Comparison of ENCODE assay signal across 1 cellular context in the genomic region with DNA sequence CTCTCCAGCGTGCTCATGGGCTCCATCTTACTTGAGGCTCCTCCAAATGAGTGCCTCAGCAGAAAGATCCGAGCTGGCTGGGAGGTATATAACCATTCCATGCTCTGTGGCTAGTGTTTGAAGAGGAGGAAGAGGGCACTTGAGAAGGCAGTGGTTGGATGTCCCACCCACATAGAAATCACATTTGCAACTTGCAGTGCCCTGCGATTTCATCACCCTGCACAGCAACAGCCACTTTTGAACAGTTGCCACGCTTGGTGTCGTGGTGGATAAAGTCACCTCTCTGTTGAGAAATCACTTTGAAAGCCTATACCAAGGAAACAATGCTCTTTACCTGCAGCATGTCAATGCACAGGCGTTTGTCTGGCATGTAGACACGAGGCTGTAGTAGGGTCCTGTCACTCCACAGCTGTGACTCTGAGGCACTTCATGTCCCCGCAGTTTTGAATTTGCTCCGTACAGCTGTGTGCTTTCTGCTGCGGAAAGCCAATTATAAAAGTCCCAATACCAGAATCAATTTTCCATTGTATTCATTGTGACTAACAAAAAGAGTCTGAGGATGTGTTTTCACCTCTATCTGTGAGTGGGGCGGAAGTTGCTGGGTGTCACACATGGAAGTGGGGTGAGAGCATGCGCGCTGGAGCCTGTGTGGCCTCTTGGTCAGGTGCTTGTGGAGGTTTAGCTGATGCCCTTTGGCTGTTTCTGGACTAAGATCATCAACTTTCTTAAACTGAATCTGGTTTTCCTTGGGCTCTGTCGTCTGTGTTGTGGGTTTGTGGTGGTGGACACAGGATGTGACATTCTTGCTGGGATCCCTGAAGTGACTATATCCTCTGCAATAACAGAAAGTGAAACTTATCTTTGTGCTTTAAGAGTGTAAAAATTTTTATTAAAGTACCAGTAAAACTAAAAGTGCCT.
TF ChIP-seq lines count a peak whose summit lies in the region.

No MANE protein-coding gene starts in this region.

TF ChIP-seq in K562, 482 proteins besides CTCF, POLR2A, EP300 and RAD21 (continues in another document):
- no peak for TF ChIP-seq PHB2 (IDR thresholded peaks at IDR 0.05; ENCODE audit: low read depth)
- TF ChIP-seq, protein P1, sequence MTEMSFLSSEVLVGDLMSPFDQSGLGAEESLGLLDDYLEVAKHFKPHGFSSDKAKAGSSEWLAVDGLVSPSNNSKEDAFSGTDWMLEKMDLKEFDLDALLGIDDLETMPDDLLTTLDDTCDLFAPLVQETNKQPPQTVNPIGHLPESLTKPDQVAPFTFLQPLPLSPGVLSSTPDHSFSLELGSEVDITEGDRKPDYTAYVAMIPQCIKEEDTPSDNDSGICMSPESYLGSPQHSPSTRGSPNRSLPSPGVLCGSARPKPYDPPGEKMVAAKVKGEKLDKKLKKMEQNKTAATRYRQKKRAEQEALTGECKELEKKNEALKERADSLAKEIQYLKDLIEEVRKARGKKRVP (CRISPR knock-in tag; IDR thresholded peaks at IDR 0.05), result 0 out of 2 replicates have a peak, but pooled peaks have one; percentile 16
- TF ChIP-seq ZNF408 (CRISPR knock-in tag; IDR thresholded peaks at IDR 0.05; ENCODE audit: low read depth), result no peak
- no peak for TF ChIP-seq ADNP (tag; IDR thresholded peaks at IDR 0.05)
- TF ChIP-seq, protein P2, sequence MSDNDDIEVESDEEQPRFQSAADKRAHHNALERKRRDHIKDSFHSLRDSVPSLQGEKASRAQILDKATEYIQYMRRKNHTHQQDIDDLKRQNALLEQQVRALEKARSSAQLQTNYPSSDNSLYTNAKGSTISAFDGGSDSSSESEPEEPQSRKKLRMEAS (CRISPR knock-in tag; IDR thresholded peaks at IDR 0.05), result peak; percentile 37; the same call in 1 of the 2 replicates
- no peak for TF ChIP-seq COPS2 (conservative IDR thresholded peaks at IDR 0.05)
- TF ChIP-seq, protein P3, sequence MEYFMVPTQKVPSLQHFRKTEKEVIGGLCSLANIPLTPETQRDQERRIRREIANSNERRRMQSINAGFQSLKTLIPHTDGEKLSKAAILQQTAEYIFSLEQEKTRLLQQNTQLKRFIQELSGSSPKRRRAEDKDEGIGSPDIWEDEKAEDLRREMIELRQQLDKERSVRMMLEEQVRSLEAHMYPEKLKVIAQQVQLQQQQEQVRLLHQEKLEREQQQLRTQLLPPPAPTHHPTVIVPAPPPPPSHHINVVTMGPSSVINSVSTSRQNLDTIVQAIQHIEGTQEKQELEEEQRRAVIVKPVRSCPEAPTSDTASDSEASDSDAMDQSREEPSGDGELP (CRISPR knock-in tag; IDR thresholded peaks at IDR 0.05; ENCODE audit: borderline replicate concordance), result peak; percentile 26; the same call in 1 of the 2 replicates
- TF ChIP-seq, protein P4, sequence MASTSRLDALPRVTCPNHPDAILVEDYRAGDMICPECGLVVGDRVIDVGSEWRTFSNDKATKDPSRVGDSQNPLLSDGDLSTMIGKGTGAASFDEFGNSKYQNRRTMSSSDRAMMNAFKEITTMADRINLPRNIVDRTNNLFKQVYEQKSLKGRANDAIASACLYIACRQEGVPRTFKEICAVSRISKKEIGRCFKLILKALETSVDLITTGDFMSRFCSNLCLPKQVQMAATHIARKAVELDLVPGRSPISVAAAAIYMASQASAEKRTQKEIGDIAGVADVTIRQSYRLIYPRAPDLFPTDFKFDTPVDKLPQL (IDR thresholded peaks at IDR 0.05; ENCODE audit: extremely low read depth, insufficient read length), result no peak
- TF ChIP-seq, protein P5, sequence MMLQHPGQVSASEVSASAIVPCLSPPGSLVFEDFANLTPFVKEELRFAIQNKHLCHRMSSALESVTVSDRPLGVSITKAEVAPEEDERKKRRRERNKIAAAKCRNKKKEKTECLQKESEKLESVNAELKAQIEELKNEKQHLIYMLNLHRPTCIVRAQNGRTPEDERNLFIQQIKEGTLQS (IDR thresholded peaks at IDR 0.05), result peak; percentile 56; the same call in 1 of the 2 replicates
- TF ChIP-seq, protein P5 (CRISPR knock-in tag; conservative IDR thresholded peaks at IDR 0.05), result no peak
- TF ChIP-seq HLTF (IDR thresholded peaks at IDR 0.05), result no peak
- TF ChIP-seq HMG20A (CRISPR knock-in tag; conservative IDR thresholded peaks at IDR 0.05), result no peak
- TF ChIP-seq LCOR (CRISPR knock-in tag; IDR thresholded peaks at IDR 0.05), result no peak
- no peak for TF ChIP-seq SNRNP70 (optimal IDR thresholded peaks at IDR 0.05; ENCODE audit: low read depth, low read length)
- TF ChIP-seq, protein P6, sequence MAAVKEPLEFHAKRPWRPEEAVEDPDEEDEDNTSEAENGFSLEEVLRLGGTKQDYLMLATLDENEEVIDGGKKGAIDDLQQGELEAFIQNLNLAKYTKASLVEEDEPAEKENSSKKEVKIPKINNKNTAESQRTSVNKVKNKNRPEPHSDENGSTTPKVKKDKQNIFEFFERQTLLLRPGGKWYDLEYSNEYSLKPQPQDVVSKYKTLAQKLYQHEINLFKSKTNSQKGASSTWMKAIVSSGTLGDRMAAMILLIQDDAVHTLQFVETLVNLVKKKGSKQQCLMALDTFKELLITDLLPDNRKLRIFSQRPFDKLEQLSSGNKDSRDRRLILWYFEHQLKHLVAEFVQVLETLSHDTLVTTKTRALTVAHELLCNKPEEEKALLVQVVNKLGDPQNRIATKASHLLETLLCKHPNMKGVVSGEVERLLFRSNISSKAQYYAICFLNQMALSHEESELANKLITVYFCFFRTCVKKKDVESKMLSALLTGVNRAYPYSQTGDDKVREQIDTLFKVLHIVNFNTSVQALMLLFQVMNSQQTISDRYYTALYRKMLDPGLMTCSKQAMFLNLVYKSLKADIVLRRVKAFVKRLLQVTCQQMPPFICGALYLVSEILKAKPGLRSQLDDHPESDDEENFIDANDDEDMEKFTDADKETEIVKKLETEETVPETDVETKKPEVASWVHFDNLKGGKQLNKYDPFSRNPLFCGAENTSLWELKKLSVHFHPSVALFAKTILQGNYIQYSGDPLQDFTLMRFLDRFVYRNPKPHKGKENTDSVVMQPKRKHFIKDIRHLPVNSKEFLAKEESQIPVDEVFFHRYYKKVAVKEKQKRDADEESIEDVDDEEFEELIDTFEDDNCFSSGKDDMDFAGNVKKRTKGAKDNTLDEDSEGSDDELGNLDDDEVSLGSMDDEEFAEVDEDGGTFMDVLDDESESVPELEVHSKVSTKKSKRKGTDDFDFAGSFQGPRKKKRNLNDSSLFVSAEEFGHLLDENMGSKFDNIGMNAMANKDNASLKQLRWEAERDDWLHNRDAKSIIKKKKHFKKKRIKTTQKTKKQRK (IDR thresholded peaks at IDR 0.05; ENCODE audit: borderline replicate concordance, low read depth, low read length), result no peak
- TF ChIP-seq SP1 (CRISPR knock-in tag; IDR thresholded peaks at IDR 0.05), result no peak
- no peak for TF ChIP-seq BDP1 (IDR thresholded peaks at IDR 0.05; ENCODE audit: insufficient read depth, insufficient read length)
- no peak for TF ChIP-seq FOXM1 (IDR thresholded peaks at IDR 0.05; ENCODE audit: low read depth)
- no peak for TF ChIP-seq FOXM1 (CRISPR knock-in tag; IDR thresholded peaks at IDR 0.05; ENCODE audit: low read depth)
- peak; percentile 39; the same call in 1 of the 2 replicates for TF ChIP-seq RBFOX2 (IDR thresholded peaks at IDR 0.05; ENCODE audit: low read depth, low read length)
- no peak for TF ChIP-seq FIP1L1 (IDR thresholded peaks at IDR 0.05; ENCODE audit: low read depth, low read length, poor library complexity, severe bottlenecking)
- 0 out of 2 replicates have a peak, but pooled peaks have one; percentile 31 for TF ChIP-seq POLR2H (tag; IDR thresholded peaks at IDR 0.05; ENCODE audit: low read depth)
- no peak for TF ChIP-seq IFI16 (CRISPR knock-in tag; IDR thresholded peaks at IDR 0.05)
- TF ChIP-seq CHD2 (IDR thresholded peaks at IDR 0.05; ENCODE audit: low read depth, low read length), result no peak
- TF ChIP-seq ZNF780A (CRISPR knock-in tag; IDR thresholded peaks at IDR 0.05), result no peak
- TF ChIP-seq, protein P7, sequence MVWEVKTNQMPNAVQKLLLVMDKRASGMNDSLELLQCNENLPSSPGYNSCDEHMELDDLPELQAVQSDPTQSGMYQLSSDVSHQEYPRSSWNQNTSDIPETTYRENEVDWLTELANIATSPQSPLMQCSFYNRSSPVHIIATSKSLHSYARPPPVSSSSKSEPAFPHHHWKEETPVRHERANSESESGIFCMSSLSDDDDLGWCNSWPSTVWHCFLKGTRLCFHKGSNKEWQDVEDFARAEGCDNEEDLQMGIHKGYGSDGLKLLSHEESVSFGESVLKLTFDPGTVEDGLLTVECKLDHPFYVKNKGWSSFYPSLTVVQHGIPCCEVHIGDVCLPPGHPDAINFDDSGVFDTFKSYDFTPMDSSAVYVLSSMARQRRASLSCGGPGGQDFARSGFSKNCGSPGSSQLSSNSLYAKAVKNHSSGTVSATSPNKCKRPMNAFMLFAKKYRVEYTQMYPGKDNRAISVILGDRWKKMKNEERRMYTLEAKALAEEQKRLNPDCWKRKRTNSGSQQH (CRISPR knock-in tag; IDR thresholded peaks at IDR 0.05), result no peak
- TF ChIP-seq, protein P8, sequence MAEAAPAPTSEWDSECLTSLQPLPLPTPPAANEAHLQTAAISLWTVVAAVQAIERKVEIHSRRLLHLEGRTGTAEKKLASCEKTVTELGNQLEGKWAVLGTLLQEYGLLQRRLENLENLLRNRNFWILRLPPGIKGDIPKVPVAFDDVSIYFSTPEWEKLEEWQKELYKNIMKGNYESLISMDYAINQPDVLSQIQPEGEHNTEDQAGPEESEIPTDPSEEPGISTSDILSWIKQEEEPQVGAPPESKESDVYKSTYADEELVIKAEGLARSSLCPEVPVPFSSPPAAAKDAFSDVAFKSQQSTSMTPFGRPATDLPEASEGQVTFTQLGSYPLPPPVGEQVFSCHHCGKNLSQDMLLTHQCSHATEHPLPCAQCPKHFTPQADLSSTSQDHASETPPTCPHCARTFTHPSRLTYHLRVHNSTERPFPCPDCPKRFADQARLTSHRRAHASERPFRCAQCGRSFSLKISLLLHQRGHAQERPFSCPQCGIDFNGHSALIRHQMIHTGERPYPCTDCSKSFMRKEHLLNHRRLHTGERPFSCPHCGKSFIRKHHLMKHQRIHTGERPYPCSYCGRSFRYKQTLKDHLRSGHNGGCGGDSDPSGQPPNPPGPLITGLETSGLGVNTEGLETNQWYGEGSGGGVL (CRISPR knock-in tag; IDR thresholded peaks at IDR 0.05), result no peak
- TF ChIP-seq, protein P9, sequence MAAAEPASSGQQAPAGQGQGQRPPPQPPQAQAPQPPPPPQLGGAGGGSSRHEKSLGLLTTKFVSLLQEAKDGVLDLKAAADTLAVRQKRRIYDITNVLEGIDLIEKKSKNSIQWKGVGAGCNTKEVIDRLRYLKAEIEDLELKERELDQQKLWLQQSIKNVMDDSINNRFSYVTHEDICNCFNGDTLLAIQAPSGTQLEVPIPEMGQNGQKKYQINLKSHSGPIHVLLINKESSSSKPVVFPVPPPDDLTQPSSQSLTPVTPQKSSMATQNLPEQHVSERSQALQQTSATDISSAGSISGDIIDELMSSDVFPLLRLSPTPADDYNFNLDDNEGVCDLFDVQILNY (CRISPR knock-in tag; IDR thresholded peaks at IDR 0.05), result no peak
- no peak for TF ChIP-seq ATF7 (IDR thresholded peaks at IDR 0.05)
- TF ChIP-seq CEBPG (CRISPR knock-in tag; IDR thresholded peaks at IDR 0.05), result peak; percentile 59
- peak in 1 of 2 experiments; percentile 46; a peak in 1 of 4 replicates for TF ChIP-seq CEBPG (tag; conservative IDR thresholded peaks at IDR 0.05 in 1 of 2, IDR thresholded peaks at IDR 0.05 in 1 of 2)
- no peak for TF ChIP-seq ZC3H11A (IDR thresholded peaks at IDR 0.05; ENCODE audit: low read depth, low read length)
- TF ChIP-seq CSDE1 (IDR thresholded peaks at IDR 0.05), result no peak
- TF ChIP-seq PCBP1 (IDR thresholded peaks at IDR 0.05; ENCODE audit: low read depth, low read length, poor library complexity, severe bottlenecking), result no peak
- TF ChIP-seq, protein P10, sequence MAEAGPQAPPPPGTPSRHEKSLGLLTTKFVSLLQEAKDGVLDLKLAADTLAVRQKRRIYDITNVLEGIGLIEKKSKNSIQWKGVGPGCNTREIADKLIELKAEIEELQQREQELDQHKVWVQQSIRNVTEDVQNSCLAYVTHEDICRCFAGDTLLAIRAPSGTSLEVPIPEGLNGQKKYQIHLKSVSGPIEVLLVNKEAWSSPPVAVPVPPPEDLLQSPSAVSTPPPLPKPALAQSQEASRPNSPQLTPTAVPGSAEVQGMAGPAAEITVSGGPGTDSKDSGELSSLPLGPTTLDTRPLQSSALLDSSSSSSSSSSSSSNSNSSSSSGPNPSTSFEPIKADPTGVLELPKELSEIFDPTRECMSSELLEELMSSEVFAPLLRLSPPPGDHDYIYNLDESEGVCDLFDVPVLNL (CRISPR knock-in tag; IDR thresholded peaks at IDR 0.05; ENCODE audit: low read depth), result no peak
- TF ChIP-seq ZFP30 (CRISPR knock-in tag; IDR thresholded peaks at IDR 0.05; ENCODE audit: borderline replicate concordance), result no peak
- no peak for TF ChIP-seq RBM15 (IDR thresholded peaks at IDR 0.05; ENCODE audit: insufficient read depth, low read length)
- TF ChIP-seq DNMT1 (IDR thresholded peaks at IDR 0.05), result no peak
- no peak for TF ChIP-seq SIRT6 (IDR thresholded peaks at IDR 0.05; ENCODE audit: low read depth, low read length)
- no peak for TF ChIP-seq TRIM28 (IDR thresholded peaks at IDR 0.05)
- TF ChIP-seq NFRKB (IDR thresholded peaks at IDR 0.05; ENCODE audit: low read depth), result no peak
- TF ChIP-seq SPI1 (IDR thresholded peaks at IDR 0.05; ENCODE audit: borderline replicate concordance, low read depth, low read length), result peak; percentile 31; the same call in 1 of the 2 replicates
- TF ChIP-seq C11orf30 (IDR thresholded peaks at IDR 0.05; ENCODE audit: low read depth), result no peak
- no peak for TF ChIP-seq OTX1 (CRISPR knock-in tag; IDR thresholded peaks at IDR 0.05)
- TF ChIP-seq, protein P11, sequence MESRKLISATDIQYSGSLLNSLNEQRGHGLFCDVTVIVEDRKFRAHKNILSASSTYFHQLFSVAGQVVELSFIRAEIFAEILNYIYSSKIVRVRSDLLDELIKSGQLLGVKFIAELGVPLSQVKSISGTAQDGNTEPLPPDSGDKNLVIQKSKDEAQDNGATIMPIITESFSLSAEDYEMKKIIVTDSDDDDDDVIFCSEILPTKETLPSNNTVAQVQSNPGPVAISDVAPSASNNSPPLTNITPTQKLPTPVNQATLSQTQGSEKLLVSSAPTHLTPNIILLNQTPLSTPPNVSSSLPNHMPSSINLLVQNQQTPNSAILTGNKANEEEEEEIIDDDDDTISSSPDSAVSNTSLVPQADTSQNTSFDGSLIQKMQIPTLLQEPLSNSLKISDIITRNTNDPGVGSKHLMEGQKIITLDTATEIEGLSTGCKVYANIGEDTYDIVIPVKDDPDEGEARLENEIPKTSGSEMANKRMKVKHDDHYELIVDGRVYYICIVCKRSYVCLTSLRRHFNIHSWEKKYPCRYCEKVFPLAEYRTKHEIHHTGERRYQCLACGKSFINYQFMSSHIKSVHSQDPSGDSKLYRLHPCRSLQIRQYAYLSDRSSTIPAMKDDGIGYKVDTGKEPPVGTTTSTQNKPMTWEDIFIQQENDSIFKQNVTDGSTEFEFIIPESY (CRISPR knock-in tag; IDR thresholded peaks at IDR 0.05), result no peak
- no peak for TF ChIP-seq EWSR1 (IDR thresholded peaks at IDR 0.05; ENCODE audit: borderline replicate concordance, low read depth, partially characterized antibody)
